Comparison of ENCODE assay signal across 9 cellular contexts in genomic region chr11:63837719-63838118, GRCh38. TPM values are rescaled to one million over a fixed set of nuclear protein-coding genes. Genes with fewer than 3 reads are reported as not detected.
A peak's percentile ranks its signal among the peaks of the same experiment; 100 is the strongest.
DNase-seq lines count a peak whose midpoint lies in the region; ATAC-seq, FAIRE-seq and TF ChIP-seq lines count a peak whose summit lies in the region.
"Had no signal": no experiment of that assay in that cellular context is flagged by ENCODE, and none has a peak within 500 bp of the region (broad histone marks: within the 10 kb centered on the region; RNA-seq: fewer than 3 reads in every experiment).

No MANE protein-coding gene starts in this region.

- H4K20me1 ChIP-seq in KMS-11 (ENCODE audit: insufficient read depth) (peaks cover 9% of the 10 kb centered on the region; the same call in 1 of the 2 replicates), astrocyte (ENCODE audit: insufficient read depth, low read length) (peaks cover 35% of the 10 kb centered on the region)

- H3K27ac Mint-ChIP-seq in astrocyte (ENCODE audit: unreplicated experiment): no peak overlapping the region

- peaks cover 4% of the 10 kb centered on the region for H3K36me3 Mint-ChIP-seq in astrocyte (ENCODE audit: low read depth, unreplicated experiment)

- H3K27ac ChIP-seq in KMS-11 (no peak overlapping the region), astrocyte (ENCODE audit: low read depth, low read length) (no peak overlapping the region), muscle layer of duodenum (ENCODE audit: low read length) (peak overlapping the region; percentile 87)

- H3K4me3 Mint-ChIP-seq in astrocyte (ENCODE audit: unreplicated experiment): peak overlapping the region; percentile 21

- H3K4me3 ChIP-seq in KMS-11 (IDR thresholded peaks at IDR 0.05; ENCODE audit: insufficient read depth, low read depth, low read length) (no peak overlapping the region), astrocyte (ENCODE audit: insufficient read depth, low read depth, low read length) (no peak overlapping the region), muscle layer of duodenum (ENCODE audit: low read depth in 1 of 2, low read length in 2 of 2) (peak overlapping the region in 1 of 2 donors; percentile 66)

- H3K9ac ChIP-seq in KMS-11 (no peak overlapping the region), astrocyte (ENCODE audit: low read length) (peak overlapping the region; percentile 98)

- DNase-seq in AML-193 (lab: John Stamatoyannopoulos, UW) (peak; percentile 37 to 57), astrocyte (ENCODE audit: low read depth) (no peak), cerebellar cortex (ENCODE audit: low spot score) (no peak), iPS-NIHi7 (ENCODE audit: extremely low spot score) (no peak)

- H3K9me3 ChIP-seq in astrocyte (ENCODE audit: insufficient read depth, low read depth, low read length): no peaks in the 10 kb centered on the region
- no peaks in the 10 kb centered on the region for H3K9me3 ChIP-seq in muscle layer of duodenum (ENCODE audit: control insufficient read depth in 1 of 2, low read length in 2 of 2)

- peaks cover 37% of the 10 kb centered on the region for H3K4me1 ChIP-seq in KMS-11 (ENCODE audit: low read depth, poor library complexity, severe bottlenecking)
- peaks cover 31% of the 10 kb centered on the region for H3K4me1 ChIP-seq in astrocyte (ENCODE audit: insufficient read depth, low read length)
- H3K4me1 ChIP-seq in muscle layer of duodenum (ENCODE audit: control insufficient read depth in 1 of 2, insufficient read depth in 2 of 2, low read length in 2 of 2): peaks cover 29 to 35% of the 10 kb centered on the region in 2 donors

- no peaks in the 10 kb centered on the region for H3K9me3 Mint-ChIP-seq in astrocyte (ENCODE audit: unreplicated experiment)

- ATAC-seq in GM21529 (IDR thresholded peaks at IDR 0.05; ENCODE audit: unreplicated experiment) (no peak), HG02840 (IDR thresholded peaks at IDR 0.05; ENCODE audit: low FRiP score, unreplicated experiment) (no peak)

- peaks cover 20% of the 10 kb centered on the region for H3K4me1 Mint-ChIP-seq in astrocyte (ENCODE audit: low read depth, unreplicated experiment)

- H3K36me3 ChIP-seq in KMS-11 (ENCODE audit: insufficient read depth) (no peaks in the 10 kb centered on the region), astrocyte (ENCODE audit: insufficient read depth, low read length) (no peaks in the 10 kb centered on the region), muscle layer of duodenum (ENCODE audit: control insufficient read depth in 1 of 2, insufficient read depth in 2 of 2, low read length in 2 of 2) (peaks cover 0 to 4% of the 10 kb centered on the region in 2 donors)

- H3K4me2 ChIP-seq in KMS-11 (peak overlapping the region; percentile 71; the same call in 1 of the 2 replicates), astrocyte (ENCODE audit: low read length) (peak overlapping the region; percentile 79)

- H3K27me3 Mint-ChIP-seq in astrocyte (ENCODE audit: low read depth, unreplicated experiment): no peaks in the 10 kb centered on the region

- H3K27me3 ChIP-seq in KMS-11 (ENCODE audit: insufficient read depth, low read depth) (no peaks in the 10 kb centered on the region), astrocyte (ENCODE audit: insufficient read depth, low read length) (no peaks in the 10 kb centered on the region), muscle layer of duodenum (ENCODE audit: low read depth, low read length) (no peaks in the 10 kb centered on the region)

- FAIRE-seq in astrocyte (lab: Jason Lieb, UNC): no peak
- FAIRE-seq: colon had no signal

- TF ChIP-seq CTCF in KMS-11 (conservative IDR thresholded peaks at IDR 0.05; ENCODE audit: low read depth, low read length) (no peak), astrocyte (IDR thresholded peaks at IDR 0.05; ENCODE audit: insufficient read depth, low read depth, low read length) (no peak)

- H2AFZ ChIP-seq in KMS-11 (ENCODE audit: low read depth) (peak overlapping the region; percentile 50; the same call in 1 of the 2 replicates), astrocyte (ENCODE audit: low read depth, low read length) (peak overlapping the region; percentile 71)

- peaks cover 35% of the 10 kb centered on the region for H3K79me2 ChIP-seq in KMS-11 (ENCODE audit: insufficient read depth, low read depth)
- peaks cover 35% of the 10 kb centered on the region for H3K79me2 ChIP-seq in astrocyte (ENCODE audit: insufficient read depth, low read length)

RNA-seq across cellular contexts. Expression of gene MARK2, which starts 1.2 kb away (rescaled TPM):
- 37.2 and 38.1 TPM in 2 replicates for total RNA-seq in astrocyte

RNA-seq across cellular contexts. Expression of gene SPINDOC, which starts 24.5 kb away (rescaled TPM):
- total RNA-seq in astrocyte: 43.7 and 48.3 TPM in 2 replicates

Comparison
In these comparisons a context has a peak if more than half of its experiments do, and no peak if none do; other contexts are left out.
1. DNase-seq: peak in AML-193 (2 of 2); none in astrocyte (single experiment), cerebellar cortex (single experiment) and iPS-NIHi7 (single experiment).